In the genomic region with DNA sequence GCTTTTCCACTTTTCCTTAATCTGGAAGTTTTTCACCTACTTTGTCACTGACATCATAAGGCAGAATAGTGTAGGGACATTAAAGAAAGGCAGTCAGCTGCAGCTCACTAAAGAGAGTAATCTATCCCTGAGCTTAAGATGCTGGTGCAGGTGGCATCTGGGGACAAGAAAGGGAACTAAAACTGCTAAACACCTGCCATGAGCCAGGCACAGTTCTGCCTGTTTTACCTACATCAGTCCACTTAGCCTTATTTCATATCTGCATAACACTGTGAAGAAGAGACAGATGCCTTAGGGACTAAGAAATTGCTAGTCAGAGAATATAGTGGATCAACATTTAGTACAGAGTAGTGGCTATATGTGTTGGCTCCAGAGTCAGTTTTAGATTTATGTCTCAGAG, we compare ENCODE assay signal across 12 cellular contexts.
DNase-seq lines count a peak whose midpoint lies in the region; ATAC-seq and FAIRE-seq lines count a peak whose summit lies in the region.
"Had no signal": no experiment of that assay in that cellular context is flagged by ENCODE, and none has a peak within 500 bp of the region (broad histone marks: within the 10 kb centered on the region; RNA-seq: fewer than 3 reads in every experiment).

No MANE protein-coding gene starts in this region.

- no peaks in the 10 kb centered on the region for H3K27me3 Mint-ChIP-seq in stimulated activated naive B cell treated with anti-CD40 and anti-IgM and Interleukin-4, amounts not matched to agents 10 μg/mL and 1 μg/mL and 100 μg/mL, for 72 hours

- peak; percentile 56 for FAIRE-seq in GM19239 (lab: Jason Lieb, UNC)

- no peaks in the 10 kb centered on the region for H3K4me1 Mint-ChIP-seq in stimulated activated naive B cell treated with anti-CD40 and anti-IgM and Interleukin-4, amounts not matched to agents 10 μg/mL and 1 μg/mL and 100 μg/mL, for 72 hours

- peaks cover 17 to 29% of the 10 kb centered on the region in 2 donors for H3K36me3 Mint-ChIP-seq in stimulated activated naive B cell treated with anti-CD40 and anti-IgM and Interleukin-4, amounts not matched to agents 10 μg/mL and 1 μg/mL and 100 μg/mL, for 72 hours

- no peak overlapping the region for H3K27ac Mint-ChIP-seq in stimulated activated naive B cell treated with anti-CD40 and anti-IgM and Interleukin-4, amounts not matched to agents 10 μg/mL and 1 μg/mL and 100 μg/mL, for 72 hours
- H3K27ac Mint-ChIP-seq: T-helper 2 cell treated with Interferon-gamma antibody and Interleukin-4, amounts not matched to agents 5 μg/mL and 100 μg/mL, for 36 hours had no signal

- peaks cover 2 to 6% of the 10 kb centered on the region in 2 donors for H3K9me3 Mint-ChIP-seq in stimulated activated naive B cell treated with anti-CD40 and anti-IgM and Interleukin-4, amounts not matched to agents 10 μg/mL and 1 μg/mL and 100 μg/mL, for 72 hours

- H3K4me3 Mint-ChIP-seq in stimulated activated naive B cell treated with anti-CD40 and anti-IgM and Interleukin-4, amounts not matched to agents 10 μg/mL and 1 μg/mL and 100 μg/mL, for 72 hours, result no peak overlapping the region
- H3K4me3 Mint-ChIP-seq: T-helper 2 cell treated with Interferon-gamma antibody and Interleukin-4, amounts not matched to agents 5 μg/mL and 100 μg/mL, for 36 hours had no signal

- ATAC-seq in GM21786 (IDR thresholded peaks at IDR 0.05; ENCODE audit: unreplicated experiment) (peak; percentile 84), HG03175 (IDR thresholded peaks at IDR 0.05; ENCODE audit: unreplicated experiment) (peak; percentile 88)
- peak; percentile 57 to 84 for ATAC-seq in stimulated activated naive B cell treated with anti-CD40 and anti-IgM and Interleukin-4, amounts not matched to agents 10 μg/mL and 1 μg/mL and 100 μg/mL, for 72 hours (replicated peaks)
- ATAC-seq: gastrocnemius medialis had no signal

- DNase-seq in GM19239 (ENCODE audit: insufficient read length, low spot score) (no peak), NCI-H526 treated with DMSO at 0.1 percent for 48 hours (lab: John Stamatoyannopoulos, UW) (no peak)
- DNase-seq in stimulated activated naive B cell treated with anti-CD40 and anti-IgM and Interleukin-4, amounts not matched to agents 10 μg/mL and 1 μg/mL and 100 μg/mL, for 72 hours, result no peak
- no peak for DNase-seq in stimulated activated CD4-positive, alpha-beta T cell treated with anti-CD3 and anti-CD28 coated beads, Interleukin-12 subunit alpha, Interleukin-12 subunit beta, amount 100 ng/mL, for 4 hours
- DNase-seq in central memory CD4-positive, alpha-beta T cell, result no peak
- DNase-seq: activated CD8-positive, alpha-beta memory T cell treated with anti-CD3 and anti-CD28 coated beads, Interleukin-2, amount 50 U/mL, for 48 hours; gastrocnemius medialis; PC-9; spleen had no signal
